In the genomic region with DNA sequence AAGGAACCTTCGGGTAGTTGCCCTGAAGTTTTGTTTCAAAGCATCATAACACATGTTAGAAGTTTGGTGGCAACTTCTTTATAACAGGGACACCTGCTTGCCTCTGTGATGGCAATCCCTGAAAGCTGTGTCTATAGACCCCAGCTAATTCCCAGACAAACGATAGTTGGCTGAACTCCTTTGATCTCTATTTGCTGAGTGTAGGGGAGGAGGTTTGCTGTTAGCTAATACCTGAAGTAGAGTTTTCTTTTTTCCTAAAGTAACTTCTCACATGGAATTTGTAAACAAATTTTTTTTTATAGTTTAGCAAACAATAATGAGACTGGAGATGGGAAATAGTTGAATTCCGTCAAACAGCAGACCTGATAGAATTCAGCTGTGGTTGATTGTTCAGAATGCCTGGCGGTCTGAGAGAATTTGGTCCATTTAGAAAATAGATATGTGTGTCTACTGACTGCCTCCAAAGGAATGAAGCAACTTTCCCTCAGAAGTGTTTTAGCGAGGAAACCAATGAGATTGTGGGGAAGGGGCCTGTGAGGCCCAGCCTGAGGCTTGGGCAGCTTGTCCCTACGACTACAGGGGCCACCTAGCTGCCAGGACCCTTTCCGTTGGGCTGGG, we compare ENCODE assay signal across 25 cellular contexts.
"Had no signal": no experiment of that assay in that cellular context is flagged by ENCODE, and none has a peak within 500 bp of the region (broad histone marks: within the 10 kb centered on the region; RNA-seq: fewer than 3 reads in every experiment).

No MANE protein-coding gene starts in this region.

- H3K9me3 ChIP-seq: adrenal gland, breast epithelium, Peyer's patch, SJSA1 had no signal

- H3K9me3 Mint-ChIP-seq: activated CD8-positive, alpha-beta T cell treated with anti-CD3 and anti-CD28 coated beads for 36 hours; activated naive CD8-positive, alpha-beta T cell treated with anti-CD3 and anti-CD28 coated beads, Interleukin-2, amount 10 ng/mL, durations not matched to agents 7 days and 5 days; activated T-cell treated with anti-CD3 and anti-CD28 coated beads, Interleukin-2, amount 50 U/mL, for 72 hours had no signal

- H3K27me3 Mint-ChIP-seq: activated CD8-positive, alpha-beta T cell treated with anti-CD3 and anti-CD28 coated beads for 36 hours; activated naive CD8-positive, alpha-beta T cell treated with anti-CD3 and anti-CD28 coated beads, Interleukin-2, amount 10 ng/mL, durations not matched to agents 7 days and 5 days had no signal

- H3K27me3 ChIP-seq: adrenal gland, breast epithelium, Peyer's patch, SJSA1 had no signal

- H3K4me1 ChIP-seq: Peyer's patch had no signal

- H3K27ac ChIP-seq: adrenal gland, breast epithelium, Peyer's patch, SJSA1 had no signal

- H3K4me3 Mint-ChIP-seq: activated CD8-positive, alpha-beta T cell treated with anti-CD3 and anti-CD28 coated beads for 36 hours; activated naive CD8-positive, alpha-beta T cell treated with anti-CD3 and anti-CD28 coated beads, Interleukin-2, amount 10 ng/mL, durations not matched to agents 7 days and 5 days; activated T-cell treated with anti-CD3 and anti-CD28 coated beads, Interleukin-2, amount 50 U/mL, for 72 hours had no signal

- H3K36me3 ChIP-seq: adrenal gland, breast epithelium, Peyer's patch had no signal

- H3K27ac Mint-ChIP-seq: activated CD8-positive, alpha-beta T cell treated with anti-CD3 and anti-CD28 coated beads for 36 hours; activated naive CD8-positive, alpha-beta T cell treated with anti-CD3 and anti-CD28 coated beads, Interleukin-2, amount 10 ng/mL, durations not matched to agents 7 days and 5 days; activated T-cell treated with anti-CD3 and anti-CD28 coated beads, Interleukin-2, amount 50 U/mL, for 72 hours had no signal

- H3K4me3 ChIP-seq: adrenal gland, breast epithelium, Peyer's patch, SJSA1 had no signal

- DNase-seq: activated CD4-positive, alpha-beta T cell treated with anti-CD3 and anti-CD28 coated beads for 4 hours; activated CD8-positive, alpha-beta memory T cell treated with anti-CD3 and anti-CD28 coated beads, Interleukin-2, amount 50 U/mL, for 4 hours; activated CD8-positive, alpha-beta T cell treated with anti-CD3 and anti-CD28 coated beads for 36 hours; activated naive CD4-positive, alpha-beta T cell treated with anti-CD3 and anti-CD28 coated beads, Interleukin-2, amount 50 U/mL, for 16 hours; activated naive CD8-positive, alpha-beta T cell treated with anti-CD3 and anti-CD28 coated beads, Interleukin-2, amount 10 ng/mL, durations not matched to agents 7 days and 5 days; activated T-cell treated with anti-CD3 and anti-CD28 coated beads, Interleukin-2, amount 50 U/mL, for 72 hours; adrenal gland; anterior cingulate cortex; caudate nucleus; Karpas-422; MM.1S; NCI-H1105; NCI-H1436 treated with DMSO at 0.1 percent for 48 hours; NCI-H187; NCI-H2081; NCI-H524 treated with DMSO at 0.1 percent for 48 hours; NCI-H748 treated with DMSO at 0.1 percent for 48 hours; NK-92 treated with Interleukin-12 subunit alpha and Interleukin-12 subunit beta, amount 100 ng/mL, for 24 hours; Peyer's patch; SHP77; SW 1271 had no signal

- ATAC-seq: activated CD4-positive, CD25-positive, alpha-beta regulatory T cell treated with anti-CD3 and anti-CD28 coated beads, Interleukin-2, amount 50 U/mL, for 24 hours; activated CD8-positive, alpha-beta T cell treated with anti-CD3 and anti-CD28 coated beads for 36 hours; activated T-cell treated with anti-CD3 and anti-CD28 coated beads, Interleukin-2, amount 50 U/mL, for 72 hours; SK-N-SH treated with all-trans-retinoic acid at 6 μM for 48 hours had no signal
